In the genomic region with DNA sequence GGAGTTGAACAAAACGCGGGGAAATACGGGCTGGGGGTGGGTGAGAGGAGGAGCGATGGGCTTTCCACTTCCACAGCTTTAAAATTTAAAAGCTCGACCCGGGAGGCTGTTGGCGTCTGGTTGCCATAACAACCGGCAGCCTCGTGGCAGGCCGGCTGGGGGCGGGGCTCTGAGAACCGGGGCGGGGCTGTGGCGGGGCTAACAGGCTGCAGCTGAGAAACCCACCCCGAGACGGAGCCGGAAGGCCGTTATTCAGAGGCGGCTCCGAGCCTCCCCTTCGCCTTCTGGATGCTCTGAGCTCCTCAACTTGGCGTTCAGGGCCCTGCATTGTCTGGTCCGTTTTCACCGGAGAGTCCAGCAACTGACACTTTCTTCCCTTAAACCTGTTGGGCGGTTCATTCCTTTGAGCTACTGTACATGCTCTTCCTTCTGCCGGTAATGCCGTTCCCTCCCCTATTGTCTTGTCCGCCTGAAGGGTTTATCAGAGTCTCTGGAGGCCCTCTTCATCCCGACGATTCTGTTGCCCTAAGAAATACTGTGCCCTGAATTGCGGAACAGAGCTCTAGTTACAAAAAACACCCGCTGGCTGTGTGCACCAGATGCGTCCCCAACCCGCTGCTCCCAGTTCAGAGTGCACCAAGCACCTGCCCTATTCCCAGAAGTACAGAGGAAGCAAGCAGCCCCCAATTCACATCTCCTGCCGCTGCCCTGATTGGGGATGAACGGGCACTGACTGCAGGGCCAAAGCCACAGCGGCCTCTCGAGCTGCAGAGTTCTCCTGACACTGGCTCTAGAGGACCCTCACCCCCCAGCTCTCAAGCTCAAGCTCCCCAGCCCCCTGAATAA, we compare ENCODE assay signal across 8 cellular contexts. TPM values are rescaled to one million over a fixed set of nuclear protein-coding genes. Genes with fewer than 3 reads are reported as not detected.
A peak's percentile ranks its signal among the peaks of the same experiment; 100 is the strongest.
DNase-seq lines count a peak whose midpoint lies in the region; ATAC-seq, FAIRE-seq and TF ChIP-seq lines count a peak whose summit lies in the region.

No MANE protein-coding gene starts in this region.

- peak; percentile 87 for FAIRE-seq in GM19239 (lab: Jason Lieb, UNC)

- no peak overlapping the region for H2BK15ac ChIP-seq in mesenchymal stem cell (ENCODE audit: low read depth, poor library complexity, severe bottlenecking)

- DNase-seq in GM19239 (ENCODE audit: insufficient read length, low spot score) (peak; percentile 90), NCI-H82 (lab: John Stamatoyannopoulos, UW) (peak; percentile 93), mesenchymal stem cell (peak; percentile 85)
- peak; percentile 81 to 93 for DNase-seq in activated CD8-positive, alpha-beta memory T cell treated with anti-CD3 and anti-CD28 coated beads for 1 hour (ENCODE audit: extremely low read depth in 1 of 2, low read depth in 1 of 2)
- DNase-seq in effector memory CD4-positive, alpha-beta T cell = peak; percentile 90 to 92 (median 92)
- peak; percentile 83 for DNase-seq in stimulated activated CD8-positive, alpha-beta memory T cell treated with anti-CD3 and anti-CD28 coated beads, Interleukin-12 subunit alpha, Interleukin-12 subunit beta, amount 100 ng/mL, for 1 hour (ENCODE audit: low read depth)

- H3K4me2 ChIP-seq in mesenchymal stem cell (ENCODE audit: low read length, poor library complexity, severe bottlenecking) = peak overlapping the region; percentile 98

- no peaks in the 10 kb centered on the region for H3K27me3 ChIP-seq in effector memory CD4-positive, alpha-beta T cell (replicated peaks; ENCODE audit: control insufficient read depth, insufficient read depth, low read length, poor library complexity, severe bottlenecking)
- peaks cover 3% of the 10 kb centered on the region in 2 experiments for H3K27me3 ChIP-seq in mesenchymal stem cell (ENCODE audit: control insufficient read depth in 1 of 2, insufficient read depth in 1 of 2, low read length in 2 of 2)

- H2AFZ ChIP-seq in mesenchymal stem cell (ENCODE audit: low read depth, low read length) = peak overlapping the region; percentile 91

- no peaks in the 10 kb centered on the region for H3K9me3 ChIP-seq in effector memory CD4-positive, alpha-beta T cell (ENCODE audit: control insufficient read depth, low read length)
- H3K9me3 ChIP-seq in mesenchymal stem cell (ENCODE audit: control insufficient read depth, low read length) = no peaks in the 10 kb centered on the region

- H3K27ac ChIP-seq in C4-2B (peak overlapping the region; percentile 87), mesenchymal stem cell (ENCODE audit: low read length, poor library complexity, severe bottlenecking) (peak overlapping the region; percentile 82)
- H3K27ac ChIP-seq in effector memory CD4-positive, alpha-beta T cell (ENCODE audit: insufficient read depth, low read length, poor library complexity, severe bottlenecking) = peak overlapping the region; percentile 78

- H2AK5ac ChIP-seq in mesenchymal stem cell (ENCODE audit: low read length, severe bottlenecking) = no peak overlapping the region

- no peak overlapping the region for H3K23ac ChIP-seq in mesenchymal stem cell (ENCODE audit: low read length in 2 of 2)

- TF ChIP-seq CTCF in C4-2B (conservative IDR thresholded peaks at IDR 0.05) = no peak

- H3K4me3 ChIP-seq in effector memory CD4-positive, alpha-beta T cell (ENCODE audit: insufficient read depth, low read depth, low read length, poor library complexity, severe bottlenecking) = peak overlapping the region; percentile 86
- peak overlapping the region; percentile 97 to 98 for H3K4me3 ChIP-seq in mesenchymal stem cell (ENCODE audit: insufficient read depth in 1 of 2, low read depth in 1 of 2, low read length in 2 of 2)

- H2BK5ac ChIP-seq in mesenchymal stem cell (ENCODE audit: low read depth, low read length, poor library complexity, severe bottlenecking) = peak overlapping the region; percentile 66

- peaks cover 5% of the 10 kb centered on the region for H3K36me3 ChIP-seq in effector memory CD4-positive, alpha-beta T cell (ENCODE audit: control insufficient read depth, insufficient read depth, low read length)
- H3K36me3 ChIP-seq in mesenchymal stem cell (ENCODE audit: control insufficient read depth in 1 of 2, insufficient read depth in 2 of 2, low read depth in 1 of 2, low read length in 2 of 2) = peaks cover 9% of the 10 kb centered on the region in 2 experiments

- H4K8ac ChIP-seq in mesenchymal stem cell (ENCODE audit: low read length) = peak overlapping the region; percentile 67

- H3K79me1 ChIP-seq in mesenchymal stem cell (replicated peaks; ENCODE audit: low read length, poor library complexity, severe bottlenecking) = peaks cover 19% of the 10 kb centered on the region

- H3K14ac ChIP-seq in mesenchymal stem cell (ENCODE audit: low read length in 2 of 2) = no peak overlapping the region

- H3K9ac ChIP-seq in mesenchymal stem cell (ENCODE audit: low read length) = peak overlapping the region; percentile 94

- H3K4ac ChIP-seq in mesenchymal stem cell (ENCODE audit: low read depth in 1 of 2, low read length in 2 of 2) = peak overlapping the region; percentile 3 to 39

- ATAC-seq in HG03432 (IDR thresholded peaks at IDR 0.05; ENCODE audit: unreplicated experiment) = peak; percentile 66

- H3K18ac ChIP-seq in mesenchymal stem cell (ENCODE audit: low read depth in 1 of 2, low read length in 2 of 2) = peak overlapping the region; percentile 75 to 90

- peak overlapping the region; percentile 30 for H2BK120ac ChIP-seq in mesenchymal stem cell (ENCODE audit: low read depth, low read length)

- 17% methylated on average over 36 of the region's 38 CpGs for WGBS in mesenchymal stem cell

- peaks cover 14% of the 10 kb centered on the region for H3K4me1 ChIP-seq in effector memory CD4-positive, alpha-beta T cell (ENCODE audit: control insufficient read depth, insufficient read depth, low read length, poor library complexity, severe bottlenecking)
- peaks cover 4% of the 10 kb centered on the region for H3K4me1 ChIP-seq in mesenchymal stem cell (ENCODE audit: control insufficient read depth, insufficient read depth, low read depth, low read length)

- no peak overlapping the region for H2BK12ac ChIP-seq in mesenchymal stem cell (ENCODE audit: low read length in 2 of 2)

- H4K91ac ChIP-seq in mesenchymal stem cell (ENCODE audit: low read length) = peak overlapping the region; percentile 47

RNA-seq across cellular contexts. Expression of gene DNAAF8, which starts 0.6 kb away (rescaled TPM):
- polyA plus RNA-seq in mesenchymal stem cell (2013, experiment 1 of 2) = 1.1 TPM
- polyA plus RNA-seq in mesenchymal stem cell (2013, experiment 2 of 2) = 1.2 TPM

RNA-seq across cellular contexts. Expression of gene ANKS3, which starts 0.9 kb away (rescaled TPM):
- 6.9 TPM for polyA plus RNA-seq in mesenchymal stem cell (2013, experiment 1 of 2)
- polyA plus RNA-seq in mesenchymal stem cell (2013, experiment 2 of 2) = 6.4 TPM

RNA-seq across cellular contexts. Expression of gene ZNF500, which starts 32.0 kb away (rescaled TPM):
- polyA plus RNA-seq in mesenchymal stem cell (2013, experiment 1 of 2) = 5.4 TPM
- polyA plus RNA-seq in mesenchymal stem cell (2013, experiment 2 of 2) = 5.4 TPM

RNA-seq across cellular contexts. Expression of gene NUDT16L1, which starts 41.6 kb away (rescaled TPM):
- polyA plus RNA-seq in mesenchymal stem cell (2013, experiment 1 of 2) = 14.8 TPM
- 16.2 TPM for polyA plus RNA-seq in mesenchymal stem cell (2013, experiment 2 of 2)

RNA-seq across cellular contexts. Expression of gene SEPTIN12, which starts 53.2 kb away (rescaled TPM):
- polyA plus RNA-seq in mesenchymal stem cell (2013, experiment 1 of 2) = not detected
- not detected for polyA plus RNA-seq in mesenchymal stem cell (2013, experiment 2 of 2)

Comparison
In these comparisons a context has a peak if more than half of its experiments do, and no peak if none do; other contexts are left out.
1. Peak in every context shown above with its lines: DNase-seq, ATAC-seq, H3K4me3 ChIP-seq and H3K27ac ChIP-seq.